Comparison of ENCODE assay signal across 8 cellular contexts in genomic region chr15:84658788-84659411, GRCh38. TPM values are rescaled to one million over a fixed set of nuclear protein-coding genes. Genes with fewer than 3 reads are reported as not detected.
DNase-seq lines count a peak whose midpoint lies in the region; ATAC-seq and TF ChIP-seq lines count a peak whose summit lies in the region.

No MANE protein-coding gene starts in this region.

- no peak for TF ChIP-seq EP300 in neural cell (conservative IDR thresholded peaks at IDR 0.05; ENCODE audit: poor library complexity, severe bottlenecking)

- no peak for TF ChIP-seq RAD21 in neural cell (conservative IDR thresholded peaks at IDR 0.05)

- H3K9ac ChIP-seq in Loucy (ENCODE audit: low read depth, low read length, poor library complexity, severe bottlenecking) (peak overlapping the region; percentile 63), neural cell (ENCODE audit: low read length) (peak overlapping the region; percentile 31)

- H3K9me3 Mint-ChIP-seq in CD4-positive, CD25-positive, alpha-beta regulatory T cell: no peaks in the 10 kb centered on the region

- no peak for ATAC-seq in CD4-positive, CD25-positive, alpha-beta regulatory T cell (ENCODE audit: low read depth in 2 of 2)
- ATAC-seq in HG02571 (IDR thresholded peaks at IDR 0.05; ENCODE audit: unreplicated experiment): no peak

- H3K9me2 ChIP-seq in Loucy (replicated peaks; ENCODE audit: low read depth, low read length) (no peaks in the 10 kb centered on the region), neural cell (ENCODE audit: insufficient read depth, low read length) (no peaks in the 10 kb centered on the region)

- no peaks in the 10 kb centered on the region for H3K36me3 Mint-ChIP-seq in CD4-positive, CD25-positive, alpha-beta regulatory T cell

- H3K27ac ChIP-seq in CD4-positive, CD25-positive, alpha-beta regulatory T cell (ENCODE audit: insufficient read depth, low read length, poor library complexity, severe bottlenecking): peak overlapping the region; percentile 75
- H3K27ac ChIP-seq in dorsolateral prefrontal cortex: peak overlapping the region in 54 of 59 donors; percentile 3 to 88 (median 78)
- no peak overlapping the region for H3K27ac ChIP-seq in neural cell (ENCODE audit: low read length)

- H3K79me2 ChIP-seq in Loucy (ENCODE audit: insufficient read depth, low read length) (peaks cover under 1% of the 10 kb centered on the region; the same call in 1 of the 2 replicates), neural cell (replicated peaks; ENCODE audit: insufficient read depth, low read length) (no peaks in the 10 kb centered on the region)

- H2AFZ ChIP-seq in Loucy (ENCODE audit: low read length) (peak overlapping the region; percentile 74), neural cell (ENCODE audit: low read depth, low read length) (no peak overlapping the region)

- intact Hi-C loops in dorsolateral prefrontal cortex (cut with DNase I): loop anchor here (5.0 kb wide), 4 partner anchors 57 to 88 kb away; partner anchors contain the start of genes SEC11A (in 2 of the 2), ZNF592 (in 1 of the 2) and ZSCAN2 (in 1 of the 2)

- H4K20me1 ChIP-seq in Loucy (ENCODE audit: insufficient read depth, low read length, poor library complexity, severe bottlenecking) (no peaks in the 10 kb centered on the region), neural cell (ENCODE audit: insufficient read depth) (no peaks in the 10 kb centered on the region)

- peaks cover 27% of the 10 kb centered on the region for H3K4me1 ChIP-seq in CD4-positive, CD25-positive, alpha-beta regulatory T cell (ENCODE audit: control insufficient read depth, insufficient read depth, low read length, poor library complexity, severe bottlenecking)
- H3K4me1 ChIP-seq in Loucy (ENCODE audit: insufficient read depth, low read length, poor library complexity, severe bottlenecking): peaks cover 12% of the 10 kb centered on the region

- H3K4me2 ChIP-seq in Loucy (ENCODE audit: low read depth, low read length, poor library complexity, severe bottlenecking) (peak overlapping the region; percentile 70), neural cell (ENCODE audit: low read length) (no peak overlapping the region)

- H3F3A ChIP-seq in Loucy (ENCODE audit: low read depth) (no peaks in the 10 kb centered on the region), neural cell (ENCODE audit: insufficient read depth, low read length, poor library complexity, severe bottlenecking) (no peaks in the 10 kb centered on the region)

- H3K27me3 ChIP-seq in CD4-positive, CD25-positive, alpha-beta regulatory T cell (ENCODE audit: control insufficient read depth, insufficient read depth, low read length): no peaks in the 10 kb centered on the region
- H3K27me3 ChIP-seq in Loucy (ENCODE audit: insufficient read depth, low read length, poor library complexity, severe bottlenecking) (no peaks in the 10 kb centered on the region), dorsolateral prefrontal cortex (no peaks in the 10 kb centered on the region), neural cell (ENCODE audit: insufficient read depth, low read depth, low read length) (no peaks in the 10 kb centered on the region)

- peak overlapping the region; percentile 80 to 89 (median 86) for H3K4me3 Mint-ChIP-seq in CD4-positive, CD25-positive, alpha-beta regulatory T cell

- TF ChIP-seq CTCF in Loucy (conservative IDR thresholded peaks at IDR 0.05; ENCODE audit: low read length) (no peak), dorsolateral prefrontal cortex (IDR thresholded peaks at IDR 0.05 in 54 of 56, conservative IDR thresholded peaks at IDR 0.05 in 2 of 56; ENCODE audit: low read depth in 1 of 56, partially characterized antibody in 56 of 56) (no peak), neural cell (IDR thresholded peaks at IDR 0.05; ENCODE audit: poor library complexity, severe bottlenecking) (no peak)

- H3K4me1 Mint-ChIP-seq in CD4-positive, CD25-positive, alpha-beta regulatory T cell: peaks cover 8 to 46% (median 16%) of the 10 kb centered on the region in 4 donors

- no peaks in the 10 kb centered on the region for H3K9me3 ChIP-seq in CD4-positive, CD25-positive, alpha-beta regulatory T cell (ENCODE audit: control insufficient read depth in 2 of 2, low read length in 2 of 2)
- H3K9me3 ChIP-seq in Loucy (ENCODE audit: insufficient read depth, low read depth, low read length) (no peaks in the 10 kb centered on the region), neural cell (ENCODE audit: low read length) (no peaks in the 10 kb centered on the region)

- H3K27me3 Mint-ChIP-seq in CD4-positive, CD25-positive, alpha-beta regulatory T cell: no peaks in the 10 kb centered on the region

- no peaks in the 10 kb centered on the region for H3K36me3 ChIP-seq in CD4-positive, CD25-positive, alpha-beta regulatory T cell (ENCODE audit: control insufficient read depth, insufficient read depth, low read length)
- H3K36me3 ChIP-seq in Loucy (ENCODE audit: insufficient read depth, low read length) (no peaks in the 10 kb centered on the region), neural cell (ENCODE audit: insufficient read depth, low read length) (no peaks in the 10 kb centered on the region)

- DNase-seq in CD4-positive, CD25-positive, alpha-beta regulatory T cell: no peak
- DNase-seq in dorsolateral prefrontal cortex (no peak), superior temporal gyrus (ENCODE audit: extremely low spot score) (no peak), NCI-H446 treated with DMSO at 0.1 percent for 48 hours (lab: John Stamatoyannopoulos, UW) (no peak), C1 segment of cervical spinal cord (lab: John Stamatoyannopoulos, UW) (no peak)

- H3K4me3 ChIP-seq in CD4-positive, CD25-positive, alpha-beta regulatory T cell (ENCODE audit: low read depth, low read length): peak overlapping the region; percentile 64
- H3K4me3 ChIP-seq in Loucy (ENCODE audit: low read length, poor library complexity, severe bottlenecking): peak overlapping the region; percentile 65
- peak overlapping the region in 55 of 59 donors; percentile 53 to 82 (median 71) for H3K4me3 ChIP-seq in dorsolateral prefrontal cortex
- peak overlapping the region; percentile 62 for H3K4me3 ChIP-seq in neural cell (ENCODE audit: low read length)

- H3K27ac Mint-ChIP-seq in CD4-positive, CD25-positive, alpha-beta regulatory T cell: peak overlapping the region; percentile 85 to 88 (median 86)

TF ChIP-seq in neural cell, 6 proteins besides CTCF, POLR2A, EP300 and RAD21:
- TF ChIP-seq SMC3 (conservative IDR thresholded peaks at IDR 0.05; ENCODE audit: poor library complexity): no peak
- TF ChIP-seq MXI1 (conservative IDR thresholded peaks at IDR 0.05; ENCODE audit: poor library complexity, severe bottlenecking): no peak
- TF ChIP-seq REST (IDR thresholded peaks at IDR 0.05; ENCODE audit: borderline replicate concordance): no peak
- no peak for TF ChIP-seq TAF1 (IDR thresholded peaks at IDR 0.05; ENCODE audit: low read depth)
- TF ChIP-seq EZH2 (IDR thresholded peaks at IDR 0.05; ENCODE audit: borderline replicate concordance, insufficient read depth, low read length, poor library complexity, severe bottlenecking): no peak
- TF ChIP-seq POLR2AphosphoS5 (IDR thresholded peaks at IDR 0.05): no peak

RNA-seq across cellular contexts. Expression of gene NMB, which starts 0.9 kb away (rescaled TPM):
- 2.2 TPM for total RNA-seq in CD4-positive, CD25-positive, alpha-beta regulatory T cell
- polyA plus RNA-seq in CD4-positive, CD25-positive, alpha-beta regulatory T cell: 1 to 10 TPM; 5.5 to 7.1 (median 6.7) TPM
- 10 to 100 TPM in 7 of 120 experiments, 1 to 10 TPM in 112, under 1 TPM in 1; 0.71 to 14.1 (median 4.9) TPM for total RNA-seq in dorsolateral prefrontal cortex
- polyA plus RNA-seq in neural cell: 3.0 and 4.7 TPM in 2 replicates
- polyA minus RNA-seq in neural cell: not detected in 2 replicates

RNA-seq across cellular contexts. Expression of gene WDR73, which starts 4.8 kb away (rescaled TPM):
- 19.6 TPM for total RNA-seq in CD4-positive, CD25-positive, alpha-beta regulatory T cell
- polyA plus RNA-seq in CD4-positive, CD25-positive, alpha-beta regulatory T cell: 10 to 100 TPM; 12.9 to 19.2 (median 16.1) TPM
- 10 to 100 TPM; 13.8 to 34.6 (median 19.4) TPM for total RNA-seq in dorsolateral prefrontal cortex
- 75.4 and 103 TPM in 2 replicates for polyA plus RNA-seq in neural cell
- 54.5 and 59.0 TPM in 2 replicates for polyA minus RNA-seq in neural cell

RNA-seq across cellular contexts. Expression of gene SEC11A, which starts 57.0 kb away (rescaled TPM):
- total RNA-seq in CD4-positive, CD25-positive, alpha-beta regulatory T cell: 72.9 TPM
- polyA plus RNA-seq in CD4-positive, CD25-positive, alpha-beta regulatory T cell: 100 to 1,000 TPM; 152 to 186 (median 163) TPM
- 10 to 100 TPM; 22.6 to 55.4 (median 35.9) TPM for total RNA-seq in dorsolateral prefrontal cortex
- 135 and 158 TPM in 2 replicates for polyA plus RNA-seq in neural cell
- 59.4 and 60.9 TPM in 2 replicates for polyA minus RNA-seq in neural cell

RNA-seq across cellular contexts. Expression of gene ZSCAN2, which starts 58.1 kb away (rescaled TPM):
- total RNA-seq in CD4-positive, CD25-positive, alpha-beta regulatory T cell: 4.8 TPM
- 10 to 100 TPM in 2 of 4 donors, 1 to 10 TPM in 2; 6.9 to 12.4 (median 9.4) TPM for polyA plus RNA-seq in CD4-positive, CD25-positive, alpha-beta regulatory T cell
- 10 to 100 TPM in 8 of 120 experiments, 1 to 10 TPM in 112; 3.6 to 14.0 (median 7.1) TPM for total RNA-seq in dorsolateral prefrontal cortex
- 29.9 and 55.6 TPM in 2 replicates for polyA plus RNA-seq in neural cell
- polyA minus RNA-seq in neural cell: 77.4 and 83.8 TPM in 2 replicates
